ENCODE assay signal across 9 cellular contexts in the genomic region with DNA sequence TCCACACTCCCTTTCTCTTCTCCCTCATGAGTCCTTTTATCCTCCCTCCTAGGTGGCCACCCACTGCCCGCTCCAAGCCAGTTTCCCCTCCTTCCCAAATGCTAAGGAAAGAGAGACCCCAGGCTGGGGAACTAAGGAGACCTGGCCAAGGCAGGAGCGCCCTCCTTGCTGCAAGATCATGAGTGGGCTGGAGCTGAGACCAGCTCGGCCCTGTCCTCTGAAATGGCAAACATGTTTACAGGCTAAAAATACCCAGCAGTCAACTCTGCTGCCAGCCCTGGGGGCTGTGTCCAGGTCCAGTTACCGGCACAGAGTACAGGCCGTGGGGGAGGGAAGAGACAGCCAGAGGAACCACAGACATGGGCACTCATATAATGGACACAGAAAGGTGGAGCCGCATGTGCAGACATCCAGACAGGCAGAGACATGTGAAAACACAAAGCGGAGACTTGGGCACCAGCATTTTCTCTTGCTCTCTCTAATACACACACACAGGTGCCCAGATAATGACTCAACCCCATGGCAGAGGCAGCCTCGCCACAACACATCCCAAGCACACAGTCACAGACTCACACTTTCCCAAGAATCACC. TPM values are rescaled to one million over a fixed set of nuclear protein-coding genes. Genes with fewer than 3 reads are reported as not detected.
DNase-seq lines count a peak whose midpoint lies in the region; ATAC-seq and TF ChIP-seq lines count a peak whose summit lies in the region.
"Had no signal": no experiment of that assay in that cellular context is flagged by ENCODE, and none has a peak within 500 bp of the region (broad histone marks: within the 10 kb centered on the region; RNA-seq: fewer than 3 reads in every experiment).

No MANE protein-coding gene starts in this region.

- TF ChIP-seq CTCF in chondrocyte (IDR thresholded peaks at IDR 0.05) (no peak), lower leg skin (IDR thresholded peaks at IDR 0.05) (no peak), upper lobe of left lung (IDR thresholded peaks at IDR 0.05) (no peak)

- H3K27ac Mint-ChIP-seq in activated T-cell treated with anti-CD3 and anti-CD28 coated beads, Interleukin-2, amount 50 U/mL, for 24 hours: peak overlapping the region; percentile 8
- peak overlapping the region; percentile 78 for H3K27ac Mint-ChIP-seq in chondrocyte (ENCODE audit: unreplicated experiment)

- H3K27ac ChIP-seq in upper lobe of left lung: peak overlapping the region; percentile 96 to 99 (median 98)

- peaks cover 2% of the 10 kb centered on the region for H3K27me3 Mint-ChIP-seq in activated T-cell treated with anti-CD3 and anti-CD28 coated beads, Interleukin-2, amount 50 U/mL, for 24 hours
- H3K27me3 Mint-ChIP-seq in chondrocyte (ENCODE audit: low read depth): no peaks in the 10 kb centered on the region

- peaks cover 66 to 82% (median 75%) of the 10 kb centered on the region in 4 donors for H3K4me1 ChIP-seq in upper lobe of left lung

- peaks cover 0 to 4% (median 0%) of the 10 kb centered on the region in 4 donors for H3K27me3 ChIP-seq in upper lobe of left lung

- H3K36me3 ChIP-seq in upper lobe of left lung: no peaks in the 10 kb centered on the region

- H3K4me3 Mint-ChIP-seq in activated T-cell treated with anti-CD3 and anti-CD28 coated beads, Interleukin-2, amount 50 U/mL, for 24 hours: peak overlapping the region; percentile 70
- H3K4me3 Mint-ChIP-seq in chondrocyte (ENCODE audit: unreplicated experiment): peak overlapping the region; percentile 79

- H3K36me3 Mint-ChIP-seq in activated T-cell treated with anti-CD3 and anti-CD28 coated beads, Interleukin-2, amount 50 U/mL, for 24 hours (ENCODE audit: low read depth): peaks cover 6% of the 10 kb centered on the region
- no peaks in the 10 kb centered on the region for H3K36me3 Mint-ChIP-seq in chondrocyte (ENCODE audit: low read depth)

- H3K9me3 Mint-ChIP-seq in activated T-cell treated with anti-CD3 and anti-CD28 coated beads, Interleukin-2, amount 50 U/mL, for 24 hours: no peaks in the 10 kb centered on the region
- no peaks in the 10 kb centered on the region for H3K9me3 Mint-ChIP-seq in chondrocyte (ENCODE audit: low read depth)

- TF ChIP-seq POLR2A in lower leg skin (IDR thresholded peaks at IDR 0.05) (no peak), upper lobe of left lung (IDR thresholded peaks at IDR 0.05) (no peak)

- H3K4me1 Mint-ChIP-seq in activated T-cell treated with anti-CD3 and anti-CD28 coated beads, Interleukin-2, amount 50 U/mL, for 24 hours (ENCODE audit: low read depth): peaks cover 76% of the 10 kb centered on the region
- H3K4me1 Mint-ChIP-seq in chondrocyte (ENCODE audit: low read depth): peaks cover 55% of the 10 kb centered on the region

- 19 to 26% methylated on average over 8 of the region's 8 CpGs for WGBS in lower leg skin, 2 donors
- WGBS in upper lobe of left lung, 2 donors: 64 to 72% methylated on average over 8 of the region's 8 CpGs

- DNase-seq in activated T-cell treated with anti-CD3 and anti-CD28 coated beads, Interleukin-2, amount 50 U/mL, for 24 hours: no peak
- DNase-seq in activated T-cell treated with anti-CD3 and anti-CD28 coated beads, Interleukin-2, amount 50 U/mL, for 48 hours: no peak
- DNase-seq in chondrocyte (ENCODE audit: low spot score): peak; percentile 46
- DNase-seq in lower leg skin (ENCODE audit: low spot score in 2 of 2): peak in 1 of 2 donors; percentile 75
- DNase-seq in upper lobe of left lung: no peak
- DNase-seq in NCI-H1417 treated with DMSO at 0.1 percent for 48 hours (lab: John Stamatoyannopoulos, UW): no peak
- no peak for DNase-seq in activated effector memory CD4-positive, alpha-beta T cell treated with Interleukin-2 at 50 U/mL for 16 hours
- DNase-seq: GDM1 had no signal

- ATAC-seq in upper lobe of left lung (ENCODE audit: low FRiP score in 2 of 2): no peak
- ATAC-seq in HG03108 (IDR thresholded peaks at IDR 0.05; ENCODE audit: unreplicated experiment): no peak

- H3K4me3 ChIP-seq in lower leg skin (ENCODE audit: low read depth, poor library complexity, severe bottlenecking) (peak overlapping the region; percentile 99), upper lobe of left lung (peak overlapping the region in 3 of 4 donors; percentile 85 to 99 (median 92))

- intact Hi-C loops in lower leg skin (cut with DNase I; ENCODE audit: low total_unique reads): no loop called here

- TF ChIP-seq EP300 in upper lobe of left lung (IDR thresholded peaks at IDR 0.05): no peak

- H3K9me3 ChIP-seq in upper lobe of left lung: no peaks in the 10 kb centered on the region

RNA-seq across cellular contexts. Expression of a gene that starts 1.2 kb away (rescaled TPM):
- total RNA-seq in chondrocyte (476 to 526 TPM (median 514 TPM) in 3 replicates), lower leg skin (1,000 to 10,000 TPM; 1,345 to 1,611 (median 1,532) TPM), upper lobe of left lung (1,000 to 10,000 TPM in 2 of 6 donors, 100 to 1,000 TPM in 4; 583 to 1,153 (median 829) TPM)

RNA-seq across cellular contexts. Expression of a gene that starts 25.9 kb away (rescaled TPM):
- total RNA-seq in chondrocyte (1,000 to 1,202 TPM (median 1,017 TPM) in 3 replicates), lower leg skin (1,000 to 10,000 TPM; 2,343 to 3,224 (median 2,571) TPM), upper lobe of left lung (100 to 1,000 TPM; 557 to 997 (median 889) TPM)

RNA-seq across cellular contexts. Expression of a gene that starts 43.5 kb away (rescaled TPM):
- 9.6 to 15.2 TPM (median 11.8 TPM) in 3 replicates for total RNA-seq in chondrocyte
- 10 to 100 TPM; 11.0 to 29.8 (median 15.8) TPM for total RNA-seq in lower leg skin
- 10 to 100 TPM in 3 of 6 donors, 1 to 10 TPM in 3; 5.3 to 25.4 (median 11.7) TPM for total RNA-seq in upper lobe of left lung

RNA-seq across cellular contexts. Expression of a gene that starts 53.9 kb away (rescaled TPM):
- total RNA-seq in chondrocyte: 81.7 to 89.3 TPM (median 83.0 TPM) in 3 replicates
- 100 to 1,000 TPM in 2 of 4 donors, 10 to 100 TPM in 2; 91.3 to 139 (median 98.3) TPM for total RNA-seq in lower leg skin
- total RNA-seq in upper lobe of left lung: 10 to 100 TPM; 57.6 to 88.0 (median 69.8) TPM
